In genomic region chr4:113758361-113758760, GRCh38 we compare ENCODE assay signal across 9 cellular contexts. TPM values are rescaled to one million over a fixed set of nuclear protein-coding genes. Genes with fewer than 3 reads are reported as not detected.
DNase-seq lines count a peak whose midpoint lies in the region; ATAC-seq and TF ChIP-seq lines count a peak whose summit lies in the region.
"Had no signal": no experiment of that assay in that cellular context is flagged by ENCODE, and none has a peak within 500 bp of the region (broad histone marks: within the 10 kb centered on the region; RNA-seq: fewer than 3 reads in every experiment).

No MANE protein-coding gene starts in this region.

- H3K9me3 Mint-ChIP-seq in activated naive CD8-positive, alpha-beta T cell treated with anti-CD3 and anti-CD28 coated beads, Interleukin-2, amount 10 ng/mL, durations not matched to agents 7 days and 5 days, result no peaks in the 10 kb centered on the region

- no peak overlapping the region for H2AFZ ChIP-seq in HCT116 (ENCODE audit: low read depth, low read length, poor library complexity, severe bottlenecking)

- RAD21 ChIA-PET in HCT116 (lab: Charles Lee; ENCODE audit: low non-redundant PET in 1 of 2, low total read pairs in 2 of 2, uncharacterized antibody in 2 of 2, unreplicated experiment in 2 of 2), result no interaction called here

- H3K36me3 ChIP-seq in HCT116 (ENCODE audit: control insufficient read depth in 1 of 2, insufficient read depth in 2 of 2, low read length in 2 of 2), result no peaks in the 10 kb centered on the region
- H3K36me3 ChIP-seq in muscle layer of colon (ENCODE audit: insufficient read depth, low read length), result peaks cover 5% of the 10 kb centered on the region

- intact Hi-C loops in HCT116 (cut with micrococcal nuclease), result no loop called here

- no peak for TF ChIP-seq RAD21 in HCT116 (IDR thresholded peaks at IDR 0.05; ENCODE audit: low read depth)

- no peak for TF ChIP-seq POLR2A in HCT116 (IDR thresholded peaks at IDR 0.05; ENCODE audit: borderline replicate concordance, extremely low read depth, insufficient read depth, insufficient read length)

- H3K27ac Mint-ChIP-seq in activated naive CD8-positive, alpha-beta T cell treated with anti-CD3 and anti-CD28 coated beads, Interleukin-2, amount 10 ng/mL, durations not matched to agents 7 days and 5 days, result peak overlapping the region; percentile 78

- peaks cover 15 to 29% of the 10 kb centered on the region in 2 experiments for H3K4me1 ChIP-seq in HCT116 (ENCODE audit: control insufficient read depth in 1 of 2, insufficient read depth in 2 of 2, low read length in 2 of 2)
- peaks cover 11% of the 10 kb centered on the region for H3K4me1 ChIP-seq in muscle layer of colon (ENCODE audit: insufficient read depth, low read length)

- H3K27me3 ChIP-seq in HCT116 (ENCODE audit: insufficient read depth, low read length), result no peaks in the 10 kb centered on the region
- no peaks in the 10 kb centered on the region for H3K27me3 ChIP-seq in muscle layer of colon (ENCODE audit: control insufficient read depth in 1 of 2, insufficient read depth in 2 of 2, low read length in 2 of 2)

- POLR2A ChIA-PET in HCT116 (lab: Charles Lee), result no interaction called here
- POLR2A ChIA-PET in activated naive CD8-positive, alpha-beta T cell treated with anti-CD3 and anti-CD28 coated beads, Interleukin-2, amount 10 ng/mL, durations not matched to agents 7 days and 5 days (lab: Charles Lee), result interaction anchor here (0.7 to 1.1 kb wide), 3 partner anchors 122 to 211 kb away, joined by 3 to 5 read pairs (median 4); no protein-coding TSS in a partner anchor

- H3K27me3 Mint-ChIP-seq in activated naive CD8-positive, alpha-beta T cell treated with anti-CD3 and anti-CD28 coated beads, Interleukin-2, amount 10 ng/mL, durations not matched to agents 7 days and 5 days, result no peaks in the 10 kb centered on the region

- BruUV-seq in HCT116 (replicated peaks; lab: Mats Ljungman, UMichigan), result no TSS peak

- ATAC-seq in HCT116 (no peak), GM21526 (IDR thresholded peaks at IDR 0.05; ENCODE audit: low FRiP score, unreplicated experiment) (no peak)
- no peak for ATAC-seq in activated naive CD8-positive, alpha-beta T cell treated with anti-CD3 and anti-CD28 coated beads, Interleukin-2, amount 10 ng/mL, durations not matched to agents 7 days and 5 days (ENCODE audit: low read depth)

- peak overlapping the region; percentile 14; the same call in 1 of the 2 replicates for H3K9ac ChIP-seq in HCT116 (ENCODE audit: low read length)
- no peak overlapping the region for H3K9ac ChIP-seq in muscle layer of colon (ENCODE audit: low read length)

- CTCF ChIA-PET in HCT116 (lab: Charles Lee), result interaction anchor here (0.8 kb wide), 1 partner anchor 364 kb away, joined by 3 read pairs; no protein-coding TSS in a partner anchor

- H3K27ac ChIP-seq in HCT116 (ENCODE audit: low read depth, low read length) (no peak overlapping the region), muscle layer of colon (ENCODE audit: low read depth, low read length) (peak overlapping the region; percentile 14)

- no peaks in the 10 kb centered on the region for H4K20me1 ChIP-seq in HCT116 (ENCODE audit: insufficient read depth)

- H3K9me3 ChIP-seq in HCT116 (ENCODE audit: control insufficient read depth in 1 of 2, insufficient read depth in 1 of 2, low read depth in 1 of 2, low read length in 2 of 2), result no peaks in the 10 kb centered on the region
- H3K9me3 ChIP-seq in muscle layer of colon (ENCODE audit: low read length), result no peaks in the 10 kb centered on the region

- H3K4me3 ChIP-seq in AG09309 (ENCODE audit: control insufficient read depth, low read depth, low read length) (no peak overlapping the region), HCT116 (replicated peaks in 1 of 2; ENCODE audit: low read depth in 1 of 2, low read length in 2 of 2) (no peak overlapping the region), muscle layer of colon (ENCODE audit: low read depth in 1 of 2, low read length in 2 of 2) (peak overlapping the region in 1 of 2 donors; percentile 22)

- peak; percentile 81 for DNase-seq in AG09309 (ENCODE audit: low read depth)
- no peak for DNase-seq in HCT116 (ENCODE audit: low read depth, low spot score)
- DNase-seq in activated naive CD8-positive, alpha-beta T cell treated with anti-CD3 and anti-CD28 coated beads, Interleukin-2, amount 10 ng/mL, durations not matched to agents 7 days and 5 days, result no peak
- DNase-seq in GDM1 (lab: John Stamatoyannopoulos, UW), result no peak
- no peak for DNase-seq in HUDEP-2 (lab: John Stamatoyannopoulos, UW; ENCODE audit: unreplicated experiment in 76 of 76)
- DNase-seq in NCI-H1105 treated with DMSO at 0.1 percent for 48 hours (lab: John Stamatoyannopoulos, UW), result no peak
- DNase-seq: NCI-H446 treated with DMSO at 0.1 percent for 48 hours had no signal

- no peaks in the 10 kb centered on the region for H3K9me2 ChIP-seq in HCT116 (ENCODE audit: insufficient read depth)

- peak overlapping the region; percentile 95 for H3K4me2 ChIP-seq in HCT116 (ENCODE audit: low read length)

- peaks cover 24% of the 10 kb centered on the region for H3K4me1 Mint-ChIP-seq in activated naive CD8-positive, alpha-beta T cell treated with anti-CD3 and anti-CD28 coated beads, Interleukin-2, amount 10 ng/mL, durations not matched to agents 7 days and 5 days

- H3K79me2 ChIP-seq in HCT116 (ENCODE audit: insufficient read depth, low read length), result peaks cover 47% of the 10 kb centered on the region

- H3K4me3 Mint-ChIP-seq in activated naive CD8-positive, alpha-beta T cell treated with anti-CD3 and anti-CD28 coated beads, Interleukin-2, amount 10 ng/mL, durations not matched to agents 7 days and 5 days, result peak overlapping the region; percentile 74

- H3K36me3 Mint-ChIP-seq in activated naive CD8-positive, alpha-beta T cell treated with anti-CD3 and anti-CD28 coated beads, Interleukin-2, amount 10 ng/mL, durations not matched to agents 7 days and 5 days, result peaks cover 10% of the 10 kb centered on the region

- TF ChIP-seq CTCF in AG09309 (IDR thresholded peaks at IDR 0.05; ENCODE audit: control insufficient read depth, insufficient read depth, low read depth, low read length, missing control alignments) (no peak), HCT116 (IDR thresholded peaks at IDR 0.05 in 2 of 3, conservative IDR thresholded peaks at IDR 0.05 in 1 of 3; ENCODE audit: borderline replicate concordance in 1 of 3, insufficient read depth in 1 of 3, low read depth in 2 of 3, low read length in 2 of 3) (no peak)

TF ChIP-seq in HCT116, 20 proteins besides CTCF, POLR2A, EP300 and RAD21:
- TF ChIP-seq ZNF274 (IDR thresholded peaks at IDR 0.05; ENCODE audit: low read depth, low read length), result no peak
- TF ChIP-seq CBX3 (IDR thresholded peaks at IDR 0.05; ENCODE audit: low read depth), result no peak
- TF ChIP-seq POLR2AphosphoS5 (IDR thresholded peaks at IDR 0.05; ENCODE audit: low read depth, low read length), result no peak
- no peak for TF ChIP-seq JUND (IDR thresholded peaks at IDR 0.05)
- no peak for TF ChIP-seq EGR1 (IDR thresholded peaks at IDR 0.05; ENCODE audit: low read depth)
- TF ChIP-seq CEBPB (IDR thresholded peaks at IDR 0.05; ENCODE audit: low read depth), result no peak
- no peak for TF ChIP-seq SRF (IDR thresholded peaks at IDR 0.05; ENCODE audit: low read depth)
- no peak for TF ChIP-seq MAX (IDR thresholded peaks at IDR 0.05)
- no peak for TF ChIP-seq ZFX (IDR thresholded peaks at IDR 0.05)
- no peak for TF ChIP-seq EZH2phosphoT487 (IDR thresholded peaks at IDR 0.05; ENCODE audit: borderline replicate concordance)
- TF ChIP-seq TCF7L2 (IDR thresholded peaks at IDR 0.05; ENCODE audit: borderline replicate concordance, extremely low read depth, insufficient read depth, insufficient read length), result no peak
- TF ChIP-seq YY1 (IDR thresholded peaks at IDR 0.05; ENCODE audit: extremely low read depth, insufficient replicate concordance, low read depth, low read length), result no peak
- no peak for TF ChIP-seq SIN3A (IDR thresholded peaks at IDR 0.05; ENCODE audit: low read depth)

RNA-seq across cellular contexts. Expression of gene CAMK2D, which starts 3.2 kb away (rescaled TPM):
- 67.0 TPM for total RNA-seq in HCT116 (2021; ENCODE audit: unreplicated experiment)
- polyA plus RNA-seq in HCT116 (2012), result 28.8 and 36.2 TPM in 2 replicates
- total RNA-seq in activated naive CD8-positive, alpha-beta T cell treated with anti-CD3 and anti-CD28 coated beads, Interleukin-2, amount 10 ng/mL, durations not matched to agents 7 days and 5 days, result 10 to 100 TPM; 34.8 to 35.5 TPM
